ENCODE assay signal across 1 cellular context in the genomic region with DNA sequence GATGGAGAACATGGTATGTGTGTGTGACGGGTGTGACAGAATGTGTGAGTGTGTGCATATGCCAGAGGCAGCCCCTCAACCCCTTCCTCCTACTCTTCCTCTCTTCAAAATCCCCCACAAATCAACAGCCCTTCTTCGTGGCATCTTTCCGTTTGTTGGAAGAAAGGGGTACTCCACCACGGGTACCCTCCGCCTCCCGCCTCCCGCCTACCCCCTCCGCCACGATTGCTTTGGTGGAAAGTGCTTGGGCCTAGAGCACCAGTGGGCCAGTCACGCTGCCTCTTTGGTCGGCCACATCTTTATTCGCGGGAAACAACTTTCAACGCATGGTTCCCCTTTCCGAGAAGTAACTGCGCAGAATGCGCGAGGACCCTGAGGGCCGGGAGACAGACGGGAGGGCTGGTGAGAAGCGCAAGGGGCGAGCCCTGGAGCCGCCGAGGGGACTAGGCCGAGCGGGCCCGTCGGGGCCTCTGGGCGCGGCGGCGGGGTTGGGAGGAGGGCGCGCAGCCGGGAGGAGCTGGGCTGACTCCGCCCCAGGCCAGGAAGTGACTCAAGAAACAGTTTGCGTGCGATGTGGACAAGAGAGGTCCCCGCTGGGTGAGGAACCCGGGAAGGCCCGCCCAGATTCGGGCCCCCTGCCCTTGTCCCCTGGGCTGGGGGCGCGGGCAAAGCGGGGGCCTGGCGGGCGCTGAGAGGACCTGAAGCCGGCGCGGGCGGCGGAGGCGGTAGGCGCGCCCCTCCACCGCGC.
A peak's percentile ranks its signal among the peaks of the same experiment; 100 is the strongest.
TF ChIP-seq lines count a peak whose summit lies in the region.

A gene (minus strand): TSS at position 274 of the 748 bp plus-strand sequence. CDS start 614 bp downstream, outside the sequence.
A gene (plus strand): TSS at position 560 of the 748 bp plus-strand sequence. CDS start 777 bp downstream, outside the sequence.

TF ChIP-seq in K562, 482 proteins besides CTCF, POLR2A, EP300 and RAD21 (continued from another document and continues in another):
- TF ChIP-seq, protein P1, sequence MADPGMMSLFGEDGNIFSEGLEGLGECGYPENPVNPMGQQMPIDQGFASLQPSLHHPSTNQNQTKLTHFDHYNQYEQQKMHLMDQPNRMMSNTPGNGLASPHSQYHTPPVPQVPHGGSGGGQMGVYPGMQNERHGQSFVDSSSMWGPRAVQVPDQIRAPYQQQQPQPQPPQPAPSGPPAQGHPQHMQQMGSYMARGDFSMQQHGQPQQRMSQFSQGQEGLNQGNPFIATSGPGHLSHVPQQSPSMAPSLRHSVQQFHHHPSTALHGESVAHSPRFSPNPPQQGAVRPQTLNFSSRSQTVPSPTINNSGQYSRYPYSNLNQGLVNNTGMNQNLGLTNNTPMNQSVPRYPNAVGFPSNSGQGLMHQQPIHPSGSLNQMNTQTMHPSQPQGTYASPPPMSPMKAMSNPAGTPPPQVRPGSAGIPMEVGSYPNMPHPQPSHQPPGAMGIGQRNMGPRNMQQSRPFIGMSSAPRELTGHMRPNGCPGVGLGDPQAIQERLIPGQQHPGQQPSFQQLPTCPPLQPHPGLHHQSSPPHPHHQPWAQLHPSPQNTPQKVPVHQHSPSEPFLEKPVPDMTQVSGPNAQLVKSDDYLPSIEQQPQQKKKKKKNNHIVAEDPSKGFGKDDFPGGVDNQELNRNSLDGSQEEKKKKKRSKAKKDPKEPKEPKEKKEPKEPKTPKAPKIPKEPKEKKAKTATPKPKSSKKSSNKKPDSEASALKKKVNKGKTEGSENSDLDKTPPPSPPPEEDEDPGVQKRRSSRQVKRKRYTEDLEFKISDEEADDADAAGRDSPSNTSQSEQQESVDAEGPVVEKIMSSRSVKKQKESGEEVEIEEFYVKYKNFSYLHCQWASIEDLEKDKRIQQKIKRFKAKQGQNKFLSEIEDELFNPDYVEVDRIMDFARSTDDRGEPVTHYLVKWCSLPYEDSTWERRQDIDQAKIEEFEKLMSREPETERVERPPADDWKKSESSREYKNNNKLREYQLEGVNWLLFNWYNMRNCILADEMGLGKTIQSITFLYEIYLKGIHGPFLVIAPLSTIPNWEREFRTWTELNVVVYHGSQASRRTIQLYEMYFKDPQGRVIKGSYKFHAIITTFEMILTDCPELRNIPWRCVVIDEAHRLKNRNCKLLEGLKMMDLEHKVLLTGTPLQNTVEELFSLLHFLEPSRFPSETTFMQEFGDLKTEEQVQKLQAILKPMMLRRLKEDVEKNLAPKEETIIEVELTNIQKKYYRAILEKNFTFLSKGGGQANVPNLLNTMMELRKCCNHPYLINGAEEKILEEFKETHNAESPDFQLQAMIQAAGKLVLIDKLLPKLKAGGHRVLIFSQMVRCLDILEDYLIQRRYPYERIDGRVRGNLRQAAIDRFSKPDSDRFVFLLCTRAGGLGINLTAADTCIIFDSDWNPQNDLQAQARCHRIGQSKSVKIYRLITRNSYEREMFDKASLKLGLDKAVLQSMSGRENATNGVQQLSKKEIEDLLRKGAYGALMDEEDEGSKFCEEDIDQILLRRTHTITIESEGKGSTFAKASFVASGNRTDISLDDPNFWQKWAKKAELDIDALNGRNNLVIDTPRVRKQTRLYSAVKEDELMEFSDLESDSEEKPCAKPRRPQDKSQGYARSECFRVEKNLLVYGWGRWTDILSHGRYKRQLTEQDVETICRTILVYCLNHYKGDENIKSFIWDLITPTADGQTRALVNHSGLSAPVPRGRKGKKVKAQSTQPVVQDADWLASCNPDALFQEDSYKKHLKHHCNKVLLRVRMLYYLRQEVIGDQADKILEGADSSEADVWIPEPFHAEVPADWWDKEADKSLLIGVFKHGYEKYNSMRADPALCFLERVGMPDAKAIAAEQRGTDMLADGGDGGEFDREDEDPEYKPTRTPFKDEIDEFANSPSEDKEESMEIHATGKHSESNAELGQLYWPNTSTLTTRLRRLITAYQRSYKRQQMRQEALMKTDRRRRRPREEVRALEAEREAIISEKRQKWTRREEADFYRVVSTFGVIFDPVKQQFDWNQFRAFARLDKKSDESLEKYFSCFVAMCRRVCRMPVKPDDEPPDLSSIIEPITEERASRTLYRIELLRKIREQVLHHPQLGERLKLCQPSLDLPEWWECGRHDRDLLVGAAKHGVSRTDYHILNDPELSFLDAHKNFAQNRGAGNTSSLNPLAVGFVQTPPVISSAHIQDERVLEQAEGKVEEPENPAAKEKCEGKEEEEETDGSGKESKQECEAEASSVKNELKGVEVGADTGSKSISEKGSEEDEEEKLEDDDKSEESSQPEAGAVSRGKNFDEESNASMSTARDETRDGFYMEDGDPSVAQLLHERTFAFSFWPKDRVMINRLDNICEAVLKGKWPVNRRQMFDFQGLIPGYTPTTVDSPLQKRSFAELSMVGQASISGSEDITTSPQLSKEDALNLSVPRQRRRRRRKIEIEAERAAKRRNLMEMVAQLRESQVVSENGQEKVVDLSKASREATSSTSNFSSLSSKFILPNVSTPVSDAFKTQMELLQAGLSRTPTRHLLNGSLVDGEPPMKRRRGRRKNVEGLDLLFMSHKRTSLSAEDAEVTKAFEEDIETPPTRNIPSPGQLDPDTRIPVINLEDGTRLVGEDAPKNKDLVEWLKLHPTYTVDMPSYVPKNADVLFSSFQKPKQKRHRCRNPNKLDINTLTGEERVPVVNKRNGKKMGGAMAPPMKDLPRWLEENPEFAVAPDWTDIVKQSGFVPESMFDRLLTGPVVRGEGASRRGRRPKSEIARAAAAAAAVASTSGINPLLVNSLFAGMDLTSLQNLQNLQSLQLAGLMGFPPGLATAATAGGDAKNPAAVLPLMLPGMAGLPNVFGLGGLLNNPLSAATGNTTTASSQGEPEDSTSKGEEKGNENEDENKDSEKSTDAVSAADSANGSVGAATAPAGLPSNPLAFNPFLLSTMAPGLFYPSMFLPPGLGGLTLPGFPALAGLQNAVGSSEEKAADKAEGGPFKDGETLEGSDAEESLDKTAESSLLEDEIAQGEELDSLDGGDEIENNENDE (IDR thresholded peaks at IDR 0.05; ENCODE audit: low read depth, low read length) = no peak
- no peak for TF ChIP-seq POLR3A (IDR thresholded peaks at IDR 0.05; ENCODE audit: borderline replicate concordance, extremely low read depth, insufficient read depth, insufficient read length)
- 0 out of 4 replicates have a peak, but pooled peaks of 1 of the 2 experiments have one; percentile 4 for TF ChIP-seq RCOR1 (IDR thresholded peaks at IDR 0.05; ENCODE audit: borderline replicate concordance in 1 of 2, low read depth in 2 of 2, low read length in 2 of 2)
- no peak for TF ChIP-seq ZNF384 (IDR thresholded peaks at IDR 0.05; ENCODE audit: low read depth, low read length)
- no peak for TF ChIP-seq ZNF785 (CRISPR knock-in tag; IDR thresholded peaks at IDR 0.05)
- TF ChIP-seq ZFPM2 (CRISPR knock-in tag; IDR thresholded peaks at IDR 0.05) = no peak
- TF ChIP-seq, protein P2, sequence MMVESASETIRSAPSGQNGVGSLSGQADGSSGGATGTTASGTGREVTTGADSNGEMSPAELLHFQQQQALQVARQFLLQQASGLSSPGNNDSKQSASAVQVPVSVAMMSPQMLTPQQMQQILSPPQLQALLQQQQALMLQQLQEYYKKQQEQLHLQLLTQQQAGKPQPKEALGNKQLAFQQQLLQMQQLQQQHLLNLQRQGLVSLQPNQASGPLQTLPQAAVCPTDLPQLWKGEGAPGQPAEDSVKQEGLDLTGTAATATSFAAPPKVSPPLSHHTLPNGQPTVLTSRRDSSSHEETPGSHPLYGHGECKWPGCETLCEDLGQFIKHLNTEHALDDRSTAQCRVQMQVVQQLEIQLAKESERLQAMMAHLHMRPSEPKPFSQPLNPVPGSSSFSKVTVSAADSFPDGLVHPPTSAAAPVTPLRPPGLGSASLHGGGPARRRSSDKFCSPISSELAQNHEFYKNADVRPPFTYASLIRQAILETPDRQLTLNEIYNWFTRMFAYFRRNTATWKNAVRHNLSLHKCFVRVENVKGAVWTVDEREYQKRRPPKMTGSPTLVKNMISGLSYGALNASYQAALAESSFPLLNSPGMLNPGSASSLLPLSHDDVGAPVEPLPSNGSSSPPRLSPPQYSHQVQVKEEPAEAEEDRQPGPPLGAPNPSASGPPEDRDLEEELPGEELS (CRISPR knock-in tag; IDR thresholded peaks at IDR 0.05; ENCODE audit: borderline replicate concordance) = no peak
- TF ChIP-seq ZFX (CRISPR knock-in tag; IDR thresholded peaks at IDR 0.05) = peak; percentile 97
- TF ChIP-seq, protein P3, sequence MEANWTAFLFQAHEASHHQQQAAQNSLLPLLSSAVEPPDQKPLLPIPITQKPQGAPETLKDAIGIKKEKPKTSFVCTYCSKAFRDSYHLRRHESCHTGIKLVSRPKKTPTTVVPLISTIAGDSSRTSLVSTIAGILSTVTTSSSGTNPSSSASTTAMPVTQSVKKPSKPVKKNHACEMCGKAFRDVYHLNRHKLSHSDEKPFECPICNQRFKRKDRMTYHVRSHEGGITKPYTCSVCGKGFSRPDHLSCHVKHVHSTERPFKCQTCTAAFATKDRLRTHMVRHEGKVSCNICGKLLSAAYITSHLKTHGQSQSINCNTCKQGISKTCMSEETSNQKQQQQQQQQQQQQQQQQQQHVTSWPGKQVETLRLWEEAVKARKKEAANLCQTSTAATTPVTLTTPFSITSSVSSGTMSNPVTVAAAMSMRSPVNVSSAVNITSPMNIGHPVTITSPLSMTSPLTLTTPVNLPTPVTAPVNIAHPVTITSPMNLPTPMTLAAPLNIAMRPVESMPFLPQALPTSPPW (CRISPR knock-in tag; IDR thresholded peaks at IDR 0.05) = peak; percentile 64
- TF ChIP-seq PHF20 (IDR thresholded peaks at IDR 0.05; ENCODE audit: partially characterized antibody) = peak; percentile 41
- no peak for TF ChIP-seq HLTF (IDR thresholded peaks at IDR 0.05)
- TF ChIP-seq, protein P4, sequence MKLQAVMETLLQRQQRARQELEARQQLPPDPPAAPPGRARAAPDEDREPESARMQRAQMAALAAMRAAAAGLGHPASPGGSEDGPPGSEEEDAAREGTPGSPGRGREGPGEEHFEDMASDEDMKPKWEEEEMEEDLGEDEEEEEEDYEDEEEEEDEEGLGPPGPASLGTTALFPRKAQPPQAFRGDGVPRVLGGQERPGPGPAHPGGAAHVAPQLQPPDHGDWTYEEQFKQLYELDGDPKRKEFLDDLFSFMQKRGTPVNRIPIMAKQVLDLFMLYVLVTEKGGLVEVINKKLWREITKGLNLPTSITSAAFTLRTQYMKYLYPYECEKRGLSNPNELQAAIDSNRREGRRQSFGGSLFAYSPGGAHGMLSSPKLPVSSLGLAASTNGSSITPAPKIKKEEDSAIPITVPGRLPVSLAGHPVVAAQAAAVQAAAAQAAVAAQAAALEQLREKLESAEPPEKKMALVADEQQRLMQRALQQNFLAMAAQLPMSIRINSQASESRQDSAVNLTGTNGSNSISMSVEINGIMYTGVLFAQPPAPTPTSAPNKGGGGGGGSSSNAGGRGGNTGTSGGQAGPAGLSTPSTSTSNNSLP (IDR thresholded peaks at IDR 0.05; ENCODE audit: borderline replicate concordance, low read depth, low read length) = no peak
- TF ChIP-seq, protein P5, sequence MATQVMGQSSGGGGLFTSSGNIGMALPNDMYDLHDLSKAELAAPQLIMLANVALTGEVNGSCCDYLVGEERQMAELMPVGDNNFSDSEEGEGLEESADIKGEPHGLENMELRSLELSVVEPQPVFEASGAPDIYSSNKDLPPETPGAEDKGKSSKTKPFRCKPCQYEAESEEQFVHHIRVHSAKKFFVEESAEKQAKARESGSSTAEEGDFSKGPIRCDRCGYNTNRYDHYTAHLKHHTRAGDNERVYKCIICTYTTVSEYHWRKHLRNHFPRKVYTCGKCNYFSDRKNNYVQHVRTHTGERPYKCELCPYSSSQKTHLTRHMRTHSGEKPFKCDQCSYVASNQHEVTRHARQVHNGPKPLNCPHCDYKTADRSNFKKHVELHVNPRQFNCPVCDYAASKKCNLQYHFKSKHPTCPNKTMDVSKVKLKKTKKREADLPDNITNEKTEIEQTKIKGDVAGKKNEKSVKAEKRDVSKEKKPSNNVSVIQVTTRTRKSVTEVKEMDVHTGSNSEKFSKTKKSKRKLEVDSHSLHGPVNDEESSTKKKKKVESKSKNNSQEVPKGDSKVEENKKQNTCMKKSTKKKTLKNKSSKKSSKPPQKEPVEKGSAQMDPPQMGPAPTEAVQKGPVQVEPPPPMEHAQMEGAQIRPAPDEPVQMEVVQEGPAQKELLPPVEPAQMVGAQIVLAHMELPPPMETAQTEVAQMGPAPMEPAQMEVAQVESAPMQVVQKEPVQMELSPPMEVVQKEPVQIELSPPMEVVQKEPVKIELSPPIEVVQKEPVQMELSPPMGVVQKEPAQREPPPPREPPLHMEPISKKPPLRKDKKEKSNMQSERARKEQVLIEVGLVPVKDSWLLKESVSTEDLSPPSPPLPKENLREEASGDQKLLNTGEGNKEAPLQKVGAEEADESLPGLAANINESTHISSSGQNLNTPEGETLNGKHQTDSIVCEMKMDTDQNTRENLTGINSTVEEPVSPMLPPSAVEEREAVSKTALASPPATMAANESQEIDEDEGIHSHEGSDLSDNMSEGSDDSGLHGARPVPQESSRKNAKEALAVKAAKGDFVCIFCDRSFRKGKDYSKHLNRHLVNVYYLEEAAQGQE (CRISPR knock-in tag; IDR thresholded peaks at IDR 0.05; ENCODE audit: low read depth) = peak; percentile 32; the same call in 1 of the 2 replicates
- TF ChIP-seq ZNF644 (tag; IDR thresholded peaks at IDR 0.05; ENCODE audit: low read depth) = no peak
- TF ChIP-seq CEBPB (tag; IDR thresholded peaks at IDR 0.05) = no peak
- TF ChIP-seq, protein P6, sequence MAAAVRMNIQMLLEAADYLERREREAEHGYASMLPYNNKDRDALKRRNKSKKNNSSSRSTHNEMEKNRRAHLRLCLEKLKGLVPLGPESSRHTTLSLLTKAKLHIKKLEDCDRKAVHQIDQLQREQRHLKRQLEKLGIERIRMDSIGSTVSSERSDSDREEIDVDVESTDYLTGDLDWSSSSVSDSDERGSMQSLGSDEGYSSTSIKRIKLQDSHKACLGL (CRISPR knock-in tag; IDR thresholded peaks at IDR 0.05; ENCODE audit: borderline replicate concordance, poor library complexity, severe bottlenecking) = no peak
- no peak for TF ChIP-seq MED1 (CRISPR knock-in tag; IDR thresholded peaks at IDR 0.05; ENCODE audit: borderline replicate concordance)
- TF ChIP-seq, protein P7, sequence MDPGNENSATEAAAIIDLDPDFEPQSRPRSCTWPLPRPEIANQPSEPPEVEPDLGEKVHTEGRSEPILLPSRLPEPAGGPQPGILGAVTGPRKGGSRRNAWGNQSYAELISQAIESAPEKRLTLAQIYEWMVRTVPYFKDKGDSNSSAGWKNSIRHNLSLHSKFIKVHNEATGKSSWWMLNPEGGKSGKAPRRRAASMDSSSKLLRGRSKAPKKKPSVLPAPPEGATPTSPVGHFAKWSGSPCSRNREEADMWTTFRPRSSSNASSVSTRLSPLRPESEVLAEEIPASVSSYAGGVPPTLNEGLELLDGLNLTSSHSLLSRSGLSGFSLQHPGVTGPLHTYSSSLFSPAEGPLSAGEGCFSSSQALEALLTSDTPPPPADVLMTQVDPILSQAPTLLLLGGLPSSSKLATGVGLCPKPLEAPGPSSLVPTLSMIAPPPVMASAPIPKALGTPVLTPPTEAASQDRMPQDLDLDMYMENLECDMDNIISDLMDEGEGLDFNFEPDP (CRISPR knock-in tag; IDR thresholded peaks at IDR 0.05) = no peak
- TF ChIP-seq CTBP1 (IDR thresholded peaks at IDR 0.05; ENCODE audit: borderline replicate concordance) = peak; percentile 17; the same call in 1 of the 2 replicates
- TF ChIP-seq, protein P8, sequence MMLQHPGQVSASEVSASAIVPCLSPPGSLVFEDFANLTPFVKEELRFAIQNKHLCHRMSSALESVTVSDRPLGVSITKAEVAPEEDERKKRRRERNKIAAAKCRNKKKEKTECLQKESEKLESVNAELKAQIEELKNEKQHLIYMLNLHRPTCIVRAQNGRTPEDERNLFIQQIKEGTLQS (IDR thresholded peaks at IDR 0.05) = no peak
- TF ChIP-seq, protein P8 (CRISPR knock-in tag; conservative IDR thresholded peaks at IDR 0.05) = no peak
- no peak for TF ChIP-seq NR2C2 (CRISPR knock-in tag; IDR thresholded peaks at IDR 0.05)
- TF ChIP-seq NR2C2 (tag; IDR thresholded peaks at IDR 0.05) = peak; percentile 51; the same call in 1 of the 2 replicates
- peak; percentile 36 for TF ChIP-seq BRD9 (IDR thresholded peaks at IDR 0.05; ENCODE audit: low read depth, partially characterized antibody)
- no peak for TF ChIP-seq ZC3H11A (IDR thresholded peaks at IDR 0.05; ENCODE audit: low read depth, low read length)
- TF ChIP-seq YBX1 (IDR thresholded peaks at IDR 0.05) = no peak
- peak; percentile 76 for TF ChIP-seq HNRNPLL (IDR thresholded peaks at IDR 0.05; ENCODE audit: low read depth, low read length, poor library complexity, severe bottlenecking)
